In genomic region chr21:37916795-37917142, GRCh38 we compare ENCODE assay signal across 10 cellular contexts. TPM values are rescaled to one million over a fixed set of nuclear protein-coding genes. Genes with fewer than 3 reads are reported as not detected.
DNase-seq lines count a peak whose midpoint lies in the region; ATAC-seq and TF ChIP-seq lines count a peak whose summit lies in the region.
"Had no signal": no experiment of that assay in that cellular context is flagged by ENCODE, and none has a peak within 500 bp of the region (broad histone marks: within the 10 kb centered on the region; RNA-seq: fewer than 3 reads in every experiment).

No MANE protein-coding gene starts in this region.

- H3K27ac ChIP-seq in BLaER1 (no peak overlapping the region), prostate gland (no peak overlapping the region), tibial artery (no peak overlapping the region)

- no peak overlapping the region for H3K27ac Mint-ChIP-seq in brain

- DNase-seq in HuH-7 (ENCODE audit: low spot score), result peak; percentile 19
- peak; percentile 7 to 9 for DNase-seq in lung microvascular endothelial cell (ENCODE audit: low read depth in 2 of 2)
- DNase-seq in GM19240 (ENCODE audit: insufficient read length, low spot score), result no peak
- DNase-seq in prostate gland (ENCODE audit: low spot score), result no peak
- no peak for DNase-seq in tibial artery
- DNase-seq: activated CD8-positive, alpha-beta memory T cell treated with anti-CD3 and anti-CD28 coated beads, Interleukin-2, amount 50 U/mL, for 4 hours had no signal

- H3K4me2 ChIP-seq in BLaER1, result no peak overlapping the region

- peaks cover 0 to 6% (median 0%) of the 10 kb centered on the region in 5 experiments for H3K9me3 Mint-ChIP-seq in brain

- TF ChIP-seq CTCF in brain (conservative IDR thresholded peaks at IDR 0.05), result peak in 1 of 2 experiments; percentile 27
- no peak for TF ChIP-seq CTCF in prostate gland (IDR thresholded peaks at IDR 0.05)
- no peak for TF ChIP-seq CTCF in tibial artery (IDR thresholded peaks at IDR 0.05)

- no peak for ATAC-seq in GM18907 (IDR thresholded peaks at IDR 0.05; ENCODE audit: unreplicated experiment)

- no peaks in the 10 kb centered on the region for H4K20me1 ChIP-seq in BLaER1

- H3K27me3 Mint-ChIP-seq in brain, result peaks cover 57% of the 10 kb centered on the region

- TF ChIP-seq POLR2A in prostate gland (IDR thresholded peaks at IDR 0.05), result no peak

- intact Hi-C loops in prostate gland (cut with DNase I) (no loop called here), tibial artery (cut with DNase I; ENCODE audit: low total_unique reads) (no loop called here)

- H3K27me3 ChIP-seq in BLaER1 (peaks cover 53% of the 10 kb centered on the region), prostate gland (replicated peaks; ENCODE audit: insufficient read depth) (peaks cover 8% of the 10 kb centered on the region), tibial artery (peaks cover 0 to 79% of the 10 kb centered on the region in 2 donors)

- H3K36me3 Mint-ChIP-seq in brain, result no peaks in the 10 kb centered on the region

- H3K4me1 Mint-ChIP-seq in brain, result peaks cover 39% of the 10 kb centered on the region

- peaks cover 14% of the 10 kb centered on the region for H3K9me3 ChIP-seq in BLaER1
- no peaks in the 10 kb centered on the region for H3K9me3 ChIP-seq in prostate gland
- H3K9me3 ChIP-seq in tibial artery, result no peaks in the 10 kb centered on the region

- 5% methylated on average over 15 of the region's 15 CpGs for WGBS in prostate gland

- H3K4me1 ChIP-seq in BLaER1 (0 out of 2 replicates have a peak, but pooled peaks cover 8% of the 10 kb centered on the region), prostate gland (replicated peaks) (peaks cover 4% of the 10 kb centered on the region), tibial artery (peaks cover 0 to 23% (median 20%) of the 10 kb centered on the region in 4 donors)

- H3K4me3 Mint-ChIP-seq in brain, result peak overlapping the region; percentile 88 to 92 (median 90)

- H3K9ac ChIP-seq in BLaER1, result no peak overlapping the region

- 0 out of 2 replicates have a peak overlapping the region, but pooled peaks have one; percentile 18 for H3K4me3 ChIP-seq in BLaER1
- H3K4me3 ChIP-seq in prostate gland, result no peak overlapping the region
- H3K4me3 ChIP-seq in tibial artery, result no peak overlapping the region

- H3K36me3 ChIP-seq in BLaER1, result no peaks in the 10 kb centered on the region
- H3K36me3 ChIP-seq in prostate gland, result no peaks in the 10 kb centered on the region
- no peaks in the 10 kb centered on the region for H3K36me3 ChIP-seq in tibial artery

RNA-seq across cellular contexts. Expression of gene KCNJ6, which starts 0.5 kb away (rescaled TPM):
- 1.6 TPM for polyA plus RNA-seq in brain (ENCODE audit: insufficient read depth, low read depth, low replicate concordance)
- under 0.01 TPM in 1 of 2 replicates, not detected in the other for total RNA-seq in lung microvascular endothelial cell
- total RNA-seq in prostate gland, result under 1 TPM; 0.23 to 0.36 TPM
- total RNA-seq: RPMI7951 had no signal

Comparison
In these comparisons a context has a peak if more than half of its experiments do, and no peak if none do; other contexts are left out.
1. DNase-seq: peak in HuH-7 (single experiment) and lung microvascular endothelial cell (2 of 2); none in GM19240 (single experiment), prostate gland (single experiment) and tibial artery (0 of 2).